In genomic region chr7:20152057-20152456, GRCh38 we compare ENCODE assay signal across 1 cellular context.
TF ChIP-seq lines count a peak whose summit lies in the region.

No MANE protein-coding gene starts in this region.

TF ChIP-seq in HEK293, 187 proteins besides CTCF, POLR2A, EP300 and RAD21:
- 0 out of 2 replicates have a peak, but pooled peaks have one; percentile 8 for TF ChIP-seq ZSCAN4 (tag by site-specific recombination; IDR thresholded peaks at IDR 0.05)
- TF ChIP-seq ZNF514 (tag by site-specific recombination; IDR thresholded peaks at IDR 0.05): no peak
- no peak for TF ChIP-seq ZNF302 (tag by site-specific recombination; IDR thresholded peaks at IDR 0.05; ENCODE audit: low read depth)
- no peak for TF ChIP-seq ZNF311 (tag by site-specific recombination; IDR thresholded peaks at IDR 0.05; ENCODE audit: borderline replicate concordance)
- no peak for TF ChIP-seq ZNF114 (tag by site-specific recombination; IDR thresholded peaks at IDR 0.05)
- TF ChIP-seq ZNF175 (tag by site-specific recombination; IDR thresholded peaks at IDR 0.05): no peak
- TF ChIP-seq ZNF626 (tag by site-specific recombination; IDR thresholded peaks at IDR 0.05): no peak
- TF ChIP-seq SP2 (tag by site-specific recombination; IDR thresholded peaks at IDR 0.05): no peak
- TF ChIP-seq ZNF132 (tag by site-specific recombination; IDR thresholded peaks at IDR 0.05; ENCODE audit: borderline replicate concordance): no peak
